In the genomic region with DNA sequence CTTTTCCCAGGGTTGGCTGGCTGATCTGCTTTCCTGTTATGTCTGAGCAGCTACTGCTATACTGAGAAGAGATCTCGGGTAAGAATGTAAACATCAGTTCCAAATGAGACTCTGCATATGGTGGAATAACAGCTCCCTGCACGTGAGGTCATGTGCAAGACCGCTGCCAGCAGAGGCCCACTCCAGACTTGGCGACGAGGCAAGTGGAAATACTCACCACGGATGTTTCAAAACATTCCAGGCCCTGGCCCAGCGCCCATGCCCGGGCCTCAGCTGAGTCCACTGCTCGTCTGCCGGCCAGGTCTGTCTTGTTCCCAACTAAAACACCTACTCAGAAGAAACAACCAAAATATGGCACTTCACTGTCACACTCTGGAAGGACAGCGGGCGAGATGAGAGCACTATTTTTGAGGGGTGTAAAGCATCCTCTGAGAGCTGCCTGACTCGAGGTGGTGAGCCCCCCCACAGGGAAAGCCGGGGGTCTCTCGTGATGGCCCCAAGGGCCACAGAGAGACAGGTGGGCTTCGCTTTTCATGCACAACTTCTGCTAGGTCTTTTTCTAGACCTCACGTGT, we compare ENCODE assay signal across 22 cellular contexts. TPM values are rescaled to one million over a fixed set of nuclear protein-coding genes. Genes with fewer than 3 reads are reported as not detected.
DNase-seq lines count a peak whose midpoint lies in the region; ATAC-seq and TF ChIP-seq lines count a peak whose summit lies in the region.
"Had no signal": no experiment of that assay in that cellular context is flagged by ENCODE, and none has a peak within 500 bp of the region (broad histone marks: within the 10 kb centered on the region; RNA-seq: fewer than 3 reads in every experiment).

No MANE protein-coding gene starts in this region.

- H3K4me1 ChIP-seq in lower lobe of right lung = peaks cover 4% of the 10 kb centered on the region
- H3K4me1 ChIP-seq: uterus had no signal

- intact Hi-C loops in lower lobe of right lung (cut with DNase I) = no loop called here

- in situ Hi-C loops in KBM-7 (cut with MboI; ENCODE audit: low pct_unique_long_range_greater_than_20kb, low sequenced_read_pairs) = no loop called here

- DNase-seq in AG08395 (ENCODE audit: low spot score) = peak; percentile 71
- peak; percentile 66 for DNase-seq in NCI-H2029 treated with DMSO at 0.1 percent for 48 hours (lab: John Stamatoyannopoulos, UW)
- DNase-seq in foreskin fibroblast = peak; percentile 77 to 90
- DNase-seq in lower lobe of right lung = peak; percentile 72
- DNase-seq in KBM-7 = no peak
- no peak for DNase-seq in activated CD4-positive, alpha-beta T cell treated with anti-CD3 and anti-CD28 coated beads for 1 hour
- DNase-seq in NCI-H1694 treated with DMSO at 0.1 percent for 48 hours (lab: John Stamatoyannopoulos, UW) = no peak
- DNase-seq: activated naive CD4-positive, alpha-beta T cell; COR-L47; dermis blood vessel endothelial cell; foreskin melanocyte; NCI-H1105; NK-92 treated with Interleukin-12 subunit alpha and Interleukin-12 subunit beta, amount 100 ng/mL, for 24 hours; nucleus accumbens; SIG-M5; stimulated activated naive B cell treated with anti-CD40 and anti-IgM and Interleukin-4, amounts not matched to agents 10 μg/mL and 1 μg/mL and 100 μg/mL, for 72 hours; T-helper 2 cell; uterus had no signal

- H3K36me3 ChIP-seq in lower lobe of right lung = peaks cover 17% of the 10 kb centered on the region
- H3K36me3 ChIP-seq: uterus had no signal

- no peak overlapping the region for H3K4me3 ChIP-seq in foreskin fibroblast (ENCODE audit: low read depth in 1 of 2, low read length in 2 of 2)
- no peak overlapping the region for H3K4me3 ChIP-seq in lower lobe of right lung
- H3K4me3 ChIP-seq: smooth muscle cell, uterus had no signal

- TF ChIP-seq CTCF in foreskin fibroblast (IDR thresholded peaks at IDR 0.05; ENCODE audit: low read depth, low read length) (no peak), lower lobe of right lung (IDR thresholded peaks at IDR 0.05) (no peak)

- ATAC-seq in lower lobe of right lung (peak; percentile 68 to 79), HG03469 (IDR thresholded peaks at IDR 0.05; ENCODE audit: unreplicated experiment) (no peak)
- ATAC-seq: stimulated activated naive B cell treated with anti-CD40 and anti-IgM and Interleukin-4, amounts not matched to agents 10 μg/mL and 1 μg/mL and 100 μg/mL, for 72 hours had no signal

- H3K9me3 ChIP-seq in lower lobe of right lung = no peaks in the 10 kb centered on the region
- H3K9me3 ChIP-seq: uterus had no signal

- no peaks in the 10 kb centered on the region for H3K27me3 ChIP-seq in lower lobe of right lung (ENCODE audit: low read depth)
- H3K27me3 ChIP-seq: uterus had no signal

- H3K27ac ChIP-seq in lower lobe of right lung = no peak overlapping the region
- H3K27ac ChIP-seq: uterus had no signal

RNA-seq across cellular contexts. Expression of a gene that starts 13.1 kb away (rescaled TPM):
- 30.2 TPM for total RNA-seq in lower lobe of right lung

RNA-seq across cellular contexts. Expression of a gene that starts 54.1 kb away (rescaled TPM):
- total RNA-seq in lower lobe of right lung = 4.5 TPM
- total RNA-seq: A673, dermis blood vessel endothelial cell, smooth muscle cell had no signal

RNA-seq across cellular contexts. Expression of a gene that starts 59.2 kb away (rescaled TPM):
- not detected for total RNA-seq in lower lobe of right lung
- total RNA-seq: A673, dermis blood vessel endothelial cell, mononuclear cell, smooth muscle cell, uterus had no signal

Comparison
In these comparisons a context has a peak if more than half of its experiments do, and no peak if none do; other contexts are left out.
1. DNase-seq: peak in AG08395 (single experiment), NCI-H2029 treated with DMSO at 0.1 percent for 48 hours (single experiment), foreskin fibroblast (2 of 2) and lower lobe of right lung (single experiment); none in KBM-7 (single experiment), activated CD4-positive, alpha-beta T cell treated with anti-CD3 and anti-CD28 coated beads for 1 hour (single experiment) and NCI-H1694 treated with DMSO at 0.1 percent for 48 hours (single experiment).